ENCODE assay signal across 9 cellular contexts in the genomic region with DNA sequence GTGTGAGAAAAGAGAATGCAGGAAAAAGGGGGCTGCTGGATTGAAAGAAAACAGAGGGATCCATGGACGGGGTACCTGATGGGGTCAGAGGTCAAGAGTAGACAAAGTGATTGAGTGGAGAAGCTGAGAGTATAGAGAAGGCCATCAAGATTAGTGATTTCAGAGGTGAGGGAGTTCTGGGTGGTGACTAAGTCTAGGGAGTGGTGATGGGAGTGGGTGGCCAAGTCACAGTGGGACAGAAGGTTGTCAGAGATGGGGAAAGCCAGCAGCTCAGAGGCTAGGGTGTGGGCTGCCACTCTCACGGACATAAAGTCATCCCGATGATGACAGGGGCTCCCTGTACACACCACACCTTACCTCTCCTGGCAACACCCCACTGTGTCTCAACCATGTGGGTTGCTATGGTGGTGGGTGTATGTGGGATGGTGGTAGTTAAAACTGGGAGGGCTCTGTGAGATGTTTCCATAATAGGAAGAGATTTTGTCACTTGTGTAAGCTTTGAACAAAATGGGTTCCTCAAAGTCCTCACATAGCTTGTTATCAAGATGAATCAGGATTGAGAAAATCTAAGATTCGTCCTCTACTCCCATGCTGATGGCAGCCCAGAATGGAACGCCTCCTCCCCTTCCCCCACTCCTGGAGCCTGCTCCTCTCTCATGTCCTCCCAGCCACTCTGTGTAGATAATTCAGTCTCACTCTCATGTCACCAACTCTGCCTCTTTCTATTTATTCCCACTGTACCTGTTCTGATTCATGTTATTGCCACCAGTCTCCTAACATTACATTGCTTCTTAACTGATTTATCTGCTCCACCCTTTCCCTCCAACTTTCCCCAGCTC. TPM values are rescaled to one million over a fixed set of nuclear protein-coding genes. Genes with fewer than 3 reads are reported as not detected.
DNase-seq lines count a peak whose midpoint lies in the region; ATAC-seq and TF ChIP-seq lines count a peak whose summit lies in the region.
"Had no signal": no experiment of that assay in that cellular context is flagged by ENCODE, and none has a peak within 500 bp of the region (broad histone marks: within the 10 kb centered on the region; RNA-seq: fewer than 3 reads in every experiment).

No MANE protein-coding gene starts in this region.

- H3K36me3 ChIP-seq in heart left ventricle = no peaks in the 10 kb centered on the region

- no peak overlapping the region for H3K4me3 ChIP-seq in heart left ventricle

- no peaks in the 10 kb centered on the region for H3K9me3 ChIP-seq in heart left ventricle

- TF ChIP-seq POLR2A in heart left ventricle (IDR thresholded peaks at IDR 0.05) = no peak

- H3K4me1 ChIP-seq in heart left ventricle = peaks cover 0 to 74% (median 33%) of the 10 kb centered on the region in 12 donors

- no peak overlapping the region for H3K27ac ChIP-seq in heart left ventricle

- peak; percentile 73 to 76 for DNase-seq in activated CD4-positive, alpha-beta T cell treated with anti-CD3 and anti-CD28 coated beads, Interleukin-2, amount 50 U/mL, for 48 hours
- DNase-seq in heart left ventricle (no peak), NCI-H82 (lab: John Stamatoyannopoulos, UW) (no peak)
- peak; percentile 57 for DNase-seq in stimulated activated CD8-positive, alpha-beta memory T cell treated with anti-CD3 and anti-CD28 coated beads, Interleukin-4, amount 100 ng/mL, for 24 hours (ENCODE audit: low read depth)
- DNase-seq in effector CD8-positive, alpha-beta T cell (lab: John Stamatoyannopoulos, UW) = no peak
- DNase-seq: DMS153, NCI-H345 had no signal

- ATAC-seq in HG02571 (IDR thresholded peaks at IDR 0.05; ENCODE audit: unreplicated experiment) = peak; percentile 37
- ATAC-seq in heart left ventricle = peak; percentile 35 to 61 (median 51)
- no peak for ATAC-seq in HG03521 (IDR thresholded peaks at IDR 0.05; ENCODE audit: unreplicated experiment)

- intact Hi-C loops in heart left ventricle (cut with DNase I) = no loop called here

- WGBS in heart left ventricle, 4 donors = 77 to 81% (median 79%) methylated on average over 5 of the region's 5 CpGs

- no peaks in the 10 kb centered on the region for H3K27me3 ChIP-seq in heart left ventricle

- no peak for TF ChIP-seq CTCF in heart left ventricle (IDR thresholded peaks at IDR 0.05)

RNA-seq across cellular contexts. Expression of a gene that starts 20.3 kb away (rescaled TPM):
- 10 to 100 TPM in 8 of 9 donors, 1 to 10 TPM in 1; 9.0 to 64.8 (median 14.5) TPM for total RNA-seq in heart left ventricle
- 1 to 10 TPM; 9.1 to 9.9 TPM for polyA plus RNA-seq in heart left ventricle

Comparison
In these comparisons a context has a peak if more than half of its experiments do, and no peak if none do; other contexts are left out.
1. DNase-seq: peak in activated CD4-positive, alpha-beta T cell treated with anti-CD3 and anti-CD28 coated beads, Interleukin-2, amount 50 U/mL, for 48 hours (2 of 2) and stimulated activated CD8-positive, alpha-beta memory T cell treated with anti-CD3 and anti-CD28 coated beads, Interleukin-4, amount 100 ng/mL, for 24 hours (single experiment); none in heart left ventricle (0 of 5), NCI-H82 (single experiment) and effector CD8-positive, alpha-beta T cell (single experiment).